ENCODE assay signal across 1 cellular context in the genomic region with DNA sequence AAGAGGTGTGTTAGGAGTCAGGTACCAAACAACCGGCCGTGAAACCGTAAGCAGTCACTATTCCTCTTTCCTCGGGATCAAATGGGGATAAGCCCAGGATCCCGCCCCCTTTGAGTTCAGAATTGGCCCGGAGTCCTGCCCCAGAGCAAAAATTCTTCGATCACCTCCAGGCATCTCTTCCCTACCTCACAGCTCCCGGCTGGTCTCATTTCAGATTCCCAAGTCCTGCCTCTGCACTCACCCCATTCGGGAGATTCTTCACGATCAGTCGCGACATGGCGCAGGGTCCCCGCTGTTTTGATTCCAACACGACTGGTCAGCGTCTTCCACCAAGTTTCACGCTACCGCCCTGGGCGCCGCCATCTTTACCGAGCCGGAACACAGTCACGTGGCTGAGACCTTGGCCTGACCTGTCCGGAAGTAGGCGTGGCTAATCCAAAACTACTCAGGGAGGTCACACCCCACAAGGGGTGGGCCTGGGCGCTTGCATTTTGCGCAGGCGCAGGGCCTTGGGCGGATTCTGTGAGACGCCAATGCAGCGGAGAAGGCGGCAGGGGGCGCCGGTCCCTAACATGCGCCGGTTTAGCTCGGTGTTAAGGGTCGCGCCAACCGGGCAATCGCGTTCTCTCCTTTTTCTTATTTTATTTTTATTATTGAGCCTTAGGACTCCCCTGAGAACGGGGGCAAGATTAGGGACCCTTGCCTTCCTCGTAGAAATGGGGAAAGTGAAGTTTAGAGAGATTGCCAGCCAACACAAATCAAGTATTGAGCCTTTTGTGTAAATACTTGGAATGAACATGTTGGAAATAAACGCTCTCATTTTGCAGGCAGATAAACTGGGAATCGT.
TF ChIP-seq lines count a peak whose summit lies in the region.

Gene RBM19 (minus strand): TSS at position 375 of the 847 bp plus-strand sequence. CDS start 98 bp downstream, at position 277.

TF ChIP-seq in HepG2, 621 proteins besides CTCF, POLR2A, EP300 and RAD21 (continued from another document and continues in another):
- TF ChIP-seq SNAPC4 (CRISPR knock-in tag; IDR thresholded peaks at IDR 0.05): 0 out of 2 replicates have a peak, but pooled peaks have one; percentile 42
- TF ChIP-seq MAZ (IDR thresholded peaks at IDR 0.05; ENCODE audit: borderline replicate concordance, low read depth, low read length): peak; percentile 49; the same call in 1 of the 2 replicates
- TF ChIP-seq MAZ (CRISPR knock-in tag; IDR thresholded peaks at IDR 0.05; ENCODE audit: low read depth): 0 out of 2 replicates have a peak, but pooled peaks have one; percentile 25
- TF ChIP-seq, protein P1, sequence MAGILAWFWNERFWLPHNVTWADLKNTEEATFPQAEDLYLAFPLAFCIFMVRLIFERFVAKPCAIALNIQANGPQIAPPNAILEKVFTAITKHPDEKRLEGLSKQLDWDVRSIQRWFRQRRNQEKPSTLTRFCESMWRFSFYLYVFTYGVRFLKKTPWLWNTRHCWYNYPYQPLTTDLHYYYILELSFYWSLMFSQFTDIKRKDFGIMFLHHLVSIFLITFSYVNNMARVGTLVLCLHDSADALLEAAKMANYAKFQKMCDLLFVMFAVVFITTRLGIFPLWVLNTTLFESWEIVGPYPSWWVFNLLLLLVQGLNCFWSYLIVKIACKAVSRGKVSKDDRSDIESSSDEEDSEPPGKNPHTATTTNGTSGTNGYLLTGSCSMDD (CRISPR knock-in tag; IDR thresholded peaks at IDR 0.05): no peak
- TF ChIP-seq, protein P2, sequence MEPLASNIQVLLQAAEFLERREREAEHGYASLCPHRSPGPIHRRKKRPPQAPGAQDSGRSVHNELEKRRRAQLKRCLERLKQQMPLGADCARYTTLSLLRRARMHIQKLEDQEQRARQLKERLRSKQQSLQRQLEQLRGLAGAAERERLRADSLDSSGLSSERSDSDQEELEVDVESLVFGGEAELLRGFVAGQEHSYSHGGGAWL (CRISPR knock-in tag; IDR thresholded peaks at IDR 0.05): peak; percentile 94; the same call in 1 of the 2 replicates
- peak; percentile 48; the same call in 1 of the 2 replicates for TF ChIP-seq RXRB (CRISPR knock-in tag; IDR thresholded peaks at IDR 0.05; ENCODE audit: borderline replicate concordance)
- peak; percentile 41; the same call in 1 of the 2 replicates for TF ChIP-seq MED1 (CRISPR knock-in tag; IDR thresholded peaks at IDR 0.05)
- no peak for TF ChIP-seq ZNF550 (CRISPR knock-in tag; IDR thresholded peaks at IDR 0.05; ENCODE audit: borderline replicate concordance)
- no peak for TF ChIP-seq KDM6A (CRISPR knock-in tag; IDR thresholded peaks at IDR 0.05; ENCODE audit: low read depth)
- TF ChIP-seq, protein P3, sequence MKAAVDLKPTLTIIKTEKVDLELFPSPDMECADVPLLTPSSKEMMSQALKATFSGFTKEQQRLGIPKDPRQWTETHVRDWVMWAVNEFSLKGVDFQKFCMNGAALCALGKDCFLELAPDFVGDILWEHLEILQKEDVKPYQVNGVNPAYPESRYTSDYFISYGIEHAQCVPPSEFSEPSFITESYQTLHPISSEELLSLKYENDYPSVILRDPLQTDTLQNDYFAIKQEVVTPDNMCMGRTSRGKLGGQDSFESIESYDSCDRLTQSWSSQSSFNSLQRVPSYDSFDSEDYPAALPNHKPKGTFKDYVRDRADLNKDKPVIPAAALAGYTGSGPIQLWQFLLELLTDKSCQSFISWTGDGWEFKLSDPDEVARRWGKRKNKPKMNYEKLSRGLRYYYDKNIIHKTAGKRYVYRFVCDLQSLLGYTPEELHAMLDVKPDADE (CRISPR knock-in tag; IDR thresholded peaks at IDR 0.05): no peak
- TF ChIP-seq ZNF18 (CRISPR knock-in tag; IDR thresholded peaks at IDR 0.05; ENCODE audit: insufficient replicate concordance): no peak
- TF ChIP-seq, protein P4, sequence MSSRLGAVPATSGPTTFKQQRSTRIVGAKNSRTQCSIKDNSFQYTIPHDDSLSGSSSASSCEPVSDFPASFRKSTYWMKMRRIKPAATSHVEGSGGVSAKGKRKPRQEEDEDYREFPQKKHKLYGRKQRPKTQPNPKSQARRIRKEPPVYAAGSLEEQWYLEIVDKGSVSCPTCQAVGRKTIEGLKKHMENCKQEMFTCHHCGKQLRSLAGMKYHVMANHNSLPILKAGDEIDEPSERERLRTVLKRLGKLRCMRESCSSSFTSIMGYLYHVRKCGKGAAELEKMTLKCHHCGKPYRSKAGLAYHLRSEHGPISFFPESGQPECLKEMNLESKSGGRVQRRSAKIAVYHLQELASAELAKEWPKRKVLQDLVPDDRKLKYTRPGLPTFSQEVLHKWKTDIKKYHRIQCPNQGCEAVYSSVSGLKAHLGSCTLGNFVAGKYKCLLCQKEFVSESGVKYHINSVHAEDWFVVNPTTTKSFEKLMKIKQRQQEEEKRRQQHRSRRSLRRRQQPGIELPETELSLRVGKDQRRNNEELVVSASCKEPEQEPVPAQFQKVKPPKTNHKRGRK (CRISPR knock-in tag; IDR thresholded peaks at IDR 0.05): no peak
- no peak for TF ChIP-seq GFI1 (CRISPR knock-in tag; IDR thresholded peaks at IDR 0.05; ENCODE audit: borderline replicate concordance)
- TF ChIP-seq SMYD3 (CRISPR knock-in tag; IDR thresholded peaks at IDR 0.05): no peak
- TF ChIP-seq, protein P5, sequence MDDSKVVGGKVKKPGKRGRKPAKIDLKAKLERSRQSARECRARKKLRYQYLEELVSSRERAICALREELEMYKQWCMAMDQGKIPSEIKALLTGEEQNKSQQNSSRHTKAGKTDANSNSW (CRISPR knock-in tag; IDR thresholded peaks at IDR 0.05; ENCODE audit: borderline replicate concordance): no peak
- TF ChIP-seq POGK (CRISPR knock-in tag; conservative IDR thresholded peaks at IDR 0.05): peak; percentile 64; the same call in 1 of the 2 replicates
- TF ChIP-seq CREM (IDR thresholded peaks at IDR 0.05): peak; percentile 57
- no peak for TF ChIP-seq CREM (CRISPR knock-in tag; IDR thresholded peaks at IDR 0.05)
- TF ChIP-seq ZNF264 (CRISPR knock-in tag; IDR thresholded peaks at IDR 0.05): peak; percentile 18; the same call in 1 of the 2 replicates
- TF ChIP-seq TCF7L2 (IDR thresholded peaks at IDR 0.05; ENCODE audit: low read depth, low read length): no peak
- TF ChIP-seq UBTF (CRISPR knock-in tag; IDR thresholded peaks at IDR 0.05): no peak; the same call in 1 of the 2 replicates
- TF ChIP-seq THAP11 (CRISPR knock-in tag; IDR thresholded peaks at IDR 0.05): peak; percentile 86
- TF ChIP-seq ZNF605 (CRISPR knock-in tag; IDR thresholded peaks at IDR 0.05): peak; percentile 59; the same call in 1 of the 2 replicates
- peak; percentile 29; the same call in 1 of the 2 replicates for TF ChIP-seq REPIN1 (CRISPR knock-in tag; IDR thresholded peaks at IDR 0.05; ENCODE audit: borderline replicate concordance, low read depth)
- no peak for TF ChIP-seq ZNF660 (CRISPR knock-in tag; IDR thresholded peaks at IDR 0.05; ENCODE audit: borderline replicate concordance, low read depth)
- TF ChIP-seq ZNF670 (CRISPR knock-in tag; IDR thresholded peaks at IDR 0.05; ENCODE audit: borderline replicate concordance): no peak
- no peak for TF ChIP-seq ZNF513 (CRISPR knock-in tag; conservative IDR thresholded peaks at IDR 0.05)
- TF ChIP-seq DNMT3B (CRISPR knock-in tag; conservative IDR thresholded peaks at IDR 0.05): no peak; the same call in 1 of the 2 replicates
- TF ChIP-seq ZNF891 (CRISPR knock-in tag; IDR thresholded peaks at IDR 0.05): 0 out of 2 replicates have a peak, but pooled peaks have one; percentile 39
- 0 out of 2 replicates have a peak, but pooled peaks have one; percentile 22 for TF ChIP-seq ESRRA (CRISPR knock-in tag; IDR thresholded peaks at IDR 0.05; ENCODE audit: low read depth)
- peak; percentile 52 for TF ChIP-seq HCFC1 (IDR thresholded peaks at IDR 0.05; ENCODE audit: low read depth, low read length)
